29 cellular contexts compared by ENCODE assay signal in genomic region chrX:148672526-148672925, GRCh38.
"Had no signal": no experiment of that assay in that cellular context is flagged by ENCODE, and none has a peak within 500 bp of the region (broad histone marks: within the 10 kb centered on the region; RNA-seq: fewer than 3 reads in every experiment).

No MANE protein-coding gene starts in this region.

- H3K4me3 ChIP-seq: colonic mucosa, esophagus muscularis mucosa, gastroesophageal sphincter, heart left ventricle, hepatocyte, lung, mucosa of descending colon, prostate gland, right atrium auricular region, stomach, thyroid gland had no signal

- ATAC-seq: foreskin keratinocyte; gastroesophageal sphincter; heart left ventricle; left lobe of liver; mucosa of descending colon; natural killer cell treated with Interleukin-12 subunit alpha and Interleukin-12 subunit beta and Interleukin-15 and Interleukin-18, amount 100 ng/mL, for 72 hours; sciatic nerve; stimulated activated effector memory CD8-positive, alpha-beta T cell treated with anti-CD3 and anti-CD28 coated beads, Interleukin-12 subunit alpha, Interleukin-12 subunit beta, amount 100 ng/mL, for 72 hours had no signal

- H3K79me2 ChIP-seq: hepatocyte had no signal

- H2AFZ ChIP-seq: hepatocyte had no signal

- H3K36me3 ChIP-seq: colonic mucosa, esophagus muscularis mucosa, gastroesophageal sphincter, heart left ventricle, prostate gland, right atrium auricular region, stomach, thyroid gland had no signal

- H3K27ac ChIP-seq: colonic mucosa, esophagus muscularis mucosa, foreskin keratinocyte, gastroesophageal sphincter, heart left ventricle, hepatocyte, prostate gland, right atrium auricular region, stomach, thyroid gland had no signal

- H3K27me3 Mint-ChIP-seq: dendritic cell treated with granulocyte-macrophage colony-stimulating factor and Interleukin-4, amounts not matched to agents 40 ng/mL and 50 ng/mL, for 4 days; naive B cell had no signal

- DNase-seq: colonic mucosa; effector CD8-positive, alpha-beta T cell; endodermal cell; foreskin keratinocyte; heart left ventricle; kidney; mesenchymal stem cell; mucosa of descending colon; naive B cell; stimulated activated CD4-positive, alpha-beta T cell treated with anti-CD3 and anti-CD28 coated beads, Interleukin-2, amount 100 ng/mL, for 24 hours; stimulated activated CD4-positive, alpha-beta T cell treated with anti-CD3 and anti-CD28 coated beads, Interleukin-4, amount 100 ng/mL, for 24 hours; stimulated activated naive CD4-positive, alpha-beta T cell treated with Interleukin-2 at 50 U/mL for 16 hours; stomach; thyroid gland; trophoblast cell had no signal

- FAIRE-seq: kidney, urothelium cell line had no signal

- H3K4me2 ChIP-seq: hepatocyte had no signal

- H3K9me3 ChIP-seq: colonic mucosa, prostate gland, thyroid gland had no signal

- H3K4me3 Mint-ChIP-seq: dendritic cell treated with granulocyte-macrophage colony-stimulating factor and Interleukin-4, amounts not matched to agents 40 ng/mL and 50 ng/mL, for 4 days; endodermal cell; mesothelial cell of epicardium; naive B cell; natural killer cell treated with Interleukin-12 subunit alpha and Interleukin-12 subunit beta and Interleukin-15 and Interleukin-18, amount 100 ng/mL, for 72 hours; neural crest cell; stimulated activated effector memory CD8-positive, alpha-beta T cell treated with anti-CD3 and anti-CD28 coated beads, Interleukin-12 subunit alpha, Interleukin-12 subunit beta, amount 100 ng/mL, for 72 hours had no signal

- H3K27ac Mint-ChIP-seq: dendritic cell treated with granulocyte-macrophage colony-stimulating factor and Interleukin-4, amounts not matched to agents 40 ng/mL and 50 ng/mL, for 4 days; endodermal cell; mesothelial cell of epicardium; naive B cell; natural killer cell treated with Interleukin-12 subunit alpha and Interleukin-12 subunit beta and Interleukin-15 and Interleukin-18, amount 100 ng/mL, for 72 hours; stimulated activated effector memory CD8-positive, alpha-beta T cell treated with anti-CD3 and anti-CD28 coated beads, Interleukin-12 subunit alpha, Interleukin-12 subunit beta, amount 100 ng/mL, for 72 hours had no signal

- H3K4me1 Mint-ChIP-seq: endodermal cell; mesothelial cell of epicardium; naive B cell; neural crest cell; stimulated activated effector memory CD8-positive, alpha-beta T cell treated with anti-CD3 and anti-CD28 coated beads, Interleukin-12 subunit alpha, Interleukin-12 subunit beta, amount 100 ng/mL, for 72 hours had no signal

- H3K36me3 Mint-ChIP-seq: natural killer cell treated with Interleukin-12 subunit alpha and Interleukin-12 subunit beta and Interleukin-15 and Interleukin-18, amount 100 ng/mL, for 72 hours; stimulated activated effector memory CD8-positive, alpha-beta T cell treated with anti-CD3 and anti-CD28 coated beads, Interleukin-12 subunit alpha, Interleukin-12 subunit beta, amount 100 ng/mL, for 72 hours had no signal

- H3K4me1 ChIP-seq: colonic mucosa, esophagus muscularis mucosa, foreskin keratinocyte, gastroesophageal sphincter, heart left ventricle, prostate gland, right atrium auricular region, stomach, thyroid gland had no signal

- H3K27me3 ChIP-seq: colonic mucosa, esophagus muscularis mucosa, foreskin keratinocyte, gastroesophageal sphincter, heart left ventricle, hepatocyte, right atrium auricular region, stomach, thyroid gland had no signal
